9 cellular contexts compared by ENCODE assay signal in genomic region chr11:72037554-72038311, GRCh38. TPM values are rescaled to one million over a fixed set of nuclear protein-coding genes. Genes with fewer than 3 reads are reported as not detected.
DNase-seq lines count a peak whose midpoint lies in the region; ATAC-seq, FAIRE-seq and TF ChIP-seq lines count a peak whose summit lies in the region.
"Had no signal": no experiment of that assay in that cellular context is flagged by ENCODE, and none has a peak within 500 bp of the region (broad histone marks: within the 10 kb centered on the region; RNA-seq: fewer than 3 reads in every experiment).

No MANE protein-coding gene starts in this region.

- H3K27ac ChIP-seq in A549 (peak overlapping the region in 1 of 2 experiments; percentile 93; a peak in 3 of 6 replicates), KOPT-K1 (ENCODE audit: low read depth, low read length, poor library complexity, severe bottlenecking) (peak overlapping the region; percentile 74), body of pancreas (peak overlapping the region in 3 of 4 donors; percentile 91 to 95 (median 95)), lower lobe of right lung (peak overlapping the region; percentile 76)

- CTCF ChIA-PET in A549 (lab: Yijun Ruan, JAX) (interaction anchor here (1.1 to 10.4 kb wide), 6 partner anchors 8 to 476 kb away, joined by 3 to 123 read pairs (median 8); no protein-coding TSS in a partner anchor), GM10248 (lab: Yijun Ruan, JAX) (interaction anchor here (0.7 to 14.3 kb wide), 9 partner anchors 9 to 394 kb away, joined by 3 to 159 read pairs (median 4); no protein-coding TSS in a partner anchor)

- peak overlapping the region; percentile 98 for H3K4me2 ChIP-seq in A549

- FAIRE-seq in A549 (lab: Jason Lieb, UNC), result no peak

- H3K27me3 ChIP-seq in body of pancreas (no peaks in the 10 kb centered on the region), lower lobe of right lung (ENCODE audit: low read depth) (no peaks in the 10 kb centered on the region)

- H3K9me3 ChIP-seq in A549 (no peaks in the 10 kb centered on the region), KOPT-K1 (ENCODE audit: insufficient read depth, low read length, poor library complexity, severe bottlenecking) (no peaks in the 10 kb centered on the region), body of pancreas (no peaks in the 10 kb centered on the region), lower lobe of right lung (no peaks in the 10 kb centered on the region)

- no peak for TF ChIP-seq EP300 in A549 (IDR thresholded peaks at IDR 0.05)

- H3K36me3 ChIP-seq in KOPT-K1 (ENCODE audit: insufficient read depth, low read length), result peaks cover 35% of the 10 kb centered on the region
- peaks cover 0 to 8% of the 10 kb centered on the region in 2 donors for H3K36me3 ChIP-seq in body of pancreas (replicated peaks in 1 of 2; ENCODE audit: insufficient read depth in 1 of 2, low read depth in 2 of 2)
- peaks cover 33% of the 10 kb centered on the region for H3K36me3 ChIP-seq in lower lobe of right lung

- H3K4me1 ChIP-seq in A549 (peaks cover 33% of the 10 kb centered on the region), body of pancreas (peaks cover 53% of the 10 kb centered on the region), lower lobe of right lung (peaks cover 71% of the 10 kb centered on the region)

- TF ChIP-seq RAD21 in A549 (conservative IDR thresholded peaks at IDR 0.05 in 1 of 2, IDR thresholded peaks at IDR 0.05 in 1 of 2), result no peak

- intact Hi-C loops in body of pancreas (cut with DNase I) (no loop called here), lower lobe of right lung (cut with DNase I) (no loop called here)

- POLR2A ChIA-PET in A549 (lab: Yijun Ruan, JAX) (no interaction called here), GM10248 (lab: Yijun Ruan, JAX) (no interaction called here)

- 95% methylated on average over 4 of the region's 4 CpGs for WGBS in A549 (ENCODE audit: missing lambda C conversion rate)
- 56 to 60% methylated on average over 4 of the region's 4 CpGs for WGBS in body of pancreas, 2 donors

- TF ChIP-seq CTCF in A549 (IDR thresholded peaks at IDR 0.05) (no peak), body of pancreas (IDR thresholded peaks at IDR 0.05) (no peak), lower lobe of right lung (IDR thresholded peaks at IDR 0.05) (no peak), GM10248 (IDR thresholded peaks at IDR 0.05; ENCODE audit: control extremely low read depth, extremely low read depth, low read depth, missing control alignments) (no peak)

- ATAC-seq in A549 (no peak), body of pancreas (no peak), lower lobe of right lung (no peak), GM21737 (IDR thresholded peaks at IDR 0.05; ENCODE audit: unreplicated experiment) (no peak), GM19035 (IDR thresholded peaks at IDR 0.05; ENCODE audit: unreplicated experiment) (no peak)

- TF ChIP-seq POLR2A in A549 (IDR thresholded peaks at IDR 0.05; ENCODE audit: low read length) (no peak), body of pancreas (IDR thresholded peaks at IDR 0.05) (no peak)

- H3K4me3 ChIP-seq in A549 (no peak overlapping the region), body of pancreas (no peak overlapping the region), lower lobe of right lung (peak overlapping the region; percentile 57)

- DNase-seq in A549 (ENCODE audit: low read depth in 1 of 2, low spot score in 1 of 2) (no peak), body of pancreas (no peak), lower lobe of right lung (no peak), iPS-NIHi7 (ENCODE audit: extremely low spot score) (no peak), GM10248 (ENCODE audit: extremely low spot score) (no peak)
- DNase-seq: effector CD4-positive, alpha-beta T cell had no signal

TF ChIP-seq in A549, 52 proteins besides CTCF, POLR2A, EP300 and RAD21:
- TF ChIP-seq MAX (IDR thresholded peaks at IDR 0.05), result no peak
- no peak for TF ChIP-seq EHMT2 (IDR thresholded peaks at IDR 0.05; ENCODE audit: low read depth)
- no peak for TF ChIP-seq EHF (CRISPR knock-in tag; IDR thresholded peaks at IDR 0.05)
- no peak for TF ChIP-seq CEBPB (IDR thresholded peaks at IDR 0.05)
- no peak for TF ChIP-seq RCOR1 (IDR thresholded peaks at IDR 0.05; ENCODE audit: low read depth, low read length)
- TF ChIP-seq HEYL (CRISPR knock-in tag; IDR thresholded peaks at IDR 0.05), result no peak
- no peak for TF ChIP-seq POLR2AphosphoS2 (conservative IDR thresholded peaks at IDR 0.05; ENCODE audit: low read length)
- no peak for TF ChIP-seq CBX2 (IDR thresholded peaks at IDR 0.05; ENCODE audit: borderline replicate concordance, low read depth)
- TF ChIP-seq CHD2 (IDR thresholded peaks at IDR 0.05; ENCODE audit: low read length, partially characterized antibody), result no peak
- TF ChIP-seq CBX8 (IDR thresholded peaks at IDR 0.05), result no peak
- no peak for TF ChIP-seq CHD4 (IDR thresholded peaks at IDR 0.05; ENCODE audit: borderline replicate concordance)
- TF ChIP-seq TFCP2L1 (CRISPR knock-in tag; IDR thresholded peaks at IDR 0.05), result no peak
- no peak for TF ChIP-seq HDAC2 (IDR thresholded peaks at IDR 0.05)
- TF ChIP-seq MYC (IDR thresholded peaks at IDR 0.05; ENCODE audit: borderline replicate concordance, low read length), result no peak
- TF ChIP-seq RNF2 (IDR thresholded peaks at IDR 0.05; ENCODE audit: borderline replicate concordance, low read depth), result no peak
- TF ChIP-seq, protein P1, sequence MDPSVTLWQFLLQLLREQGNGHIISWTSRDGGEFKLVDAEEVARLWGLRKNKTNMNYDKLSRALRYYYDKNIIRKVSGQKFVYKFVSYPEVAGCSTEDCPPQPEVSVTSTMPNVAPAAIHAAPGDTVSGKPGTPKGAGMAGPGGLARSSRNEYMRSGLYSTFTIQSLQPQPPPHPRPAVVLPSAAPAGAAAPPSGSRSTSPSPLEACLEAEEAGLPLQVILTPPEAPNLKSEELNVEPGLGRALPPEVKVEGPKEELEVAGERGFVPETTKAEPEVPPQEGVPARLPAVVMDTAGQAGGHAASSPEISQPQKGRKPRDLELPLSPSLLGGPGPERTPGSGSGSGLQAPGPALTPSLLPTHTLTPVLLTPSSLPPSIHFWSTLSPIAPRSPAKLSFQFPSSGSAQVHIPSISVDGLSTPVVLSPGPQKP (IDR thresholded peaks at IDR 0.05; ENCODE audit: low read depth, low read length), result no peak

RNA-seq across cellular contexts. Expression of gene IL18BP, which starts 39.0 kb away (rescaled TPM):
- polyA plus RNA-seq in A549 (2011; rRNA removed), result 7.6 and 7.7 TPM in 2 replicates
- polyA plus RNA-seq in A549 (2012; cell fraction: cytosol; rRNA removed), result 5.2 and 6.7 TPM in 2 replicates
- polyA plus RNA-seq in A549 (2012; cell fraction: nucleus; rRNA removed), result 61.1 and 61.2 TPM in 2 replicates
- polyA plus RNA-seq in A549 (2017; fragmentation: RNase III; extraction: RNeasy Plus Mini Kit Qiagen cat#74134 plus additional on column Dnase treatment), result 6.0 to 7.9 TPM (median 6.6 TPM) in 3 replicates
- 8.7 and 15.0 TPM in 2 replicates for polyA minus RNA-seq in A549 (2011; rRNA and poly(A)+ RNA removed)
- 1 to 10 TPM; 3.1 to 9.6 TPM for total RNA-seq in body of pancreas
- 18.0 TPM for total RNA-seq in lower lobe of right lung

RNA-seq across cellular contexts. Expression of gene NUMA1, which starts 42.6 kb away (rescaled TPM):
- polyA plus RNA-seq in A549 (2011; rRNA removed) (51.5 and 64.6 TPM in 2 replicates), A549 (2017; fragmentation: RNase III; extraction: RNeasy Plus Mini Kit Qiagen cat#74134 plus additional on column Dnase treatment) (56.3 to 65.8 TPM (median 64.5 TPM) in 3 replicates)
- polyA plus RNA-seq in A549 (2012; cell fraction: cytosol; rRNA removed), result 50.6 and 60.4 TPM in 2 replicates
- polyA plus RNA-seq in A549 (2012; cell fraction: nucleus; rRNA removed), result 179 and 261 TPM in 2 replicates
- 177 and 183 TPM in 2 replicates for polyA minus RNA-seq in A549 (2011; rRNA and poly(A)+ RNA removed)
- total RNA-seq in body of pancreas (100 to 1,000 TPM; 173 to 191 TPM), lower lobe of right lung (200 TPM)

RNA-seq across cellular contexts. Expression of gene LRRC51, which starts 42.9 kb away (rescaled TPM):
- polyA plus RNA-seq in A549 (2011; rRNA removed) (14.3 and 16.3 TPM in 2 replicates), A549 (2017; fragmentation: RNase III; extraction: RNeasy Plus Mini Kit Qiagen cat#74134 plus additional on column Dnase treatment) (8.2 to 10.1 TPM (median 9.1 TPM) in 3 replicates)
- polyA plus RNA-seq in A549 (2012; cell fraction: cytosol; rRNA removed), result 12.3 and 13.1 TPM in 2 replicates
- 4.8 and 6.5 TPM in 2 replicates for polyA plus RNA-seq in A549 (2012; cell fraction: nucleus; rRNA removed)
- 12.8 and 20.3 TPM in 2 replicates for polyA minus RNA-seq in A549 (2011; rRNA and poly(A)+ RNA removed)
- total RNA-seq in body of pancreas (1 to 10 TPM; 2.3 to 9.9 TPM), lower lobe of right lung (14.8 TPM)
